In genomic region chr10:62264702-62265436, GRCh38 we compare ENCODE assay signal across 8 cellular contexts. TPM values are rescaled to one million over a fixed set of nuclear protein-coding genes. Genes with fewer than 3 reads are reported as not detected.
A peak's percentile ranks its signal among the peaks of the same experiment; 100 is the strongest.
DNase-seq lines count a peak whose midpoint lies in the region; ATAC-seq and TF ChIP-seq lines count a peak whose summit lies in the region.

No MANE protein-coding gene starts in this region.

- ATAC-seq in GM21723 (IDR thresholded peaks at IDR 0.05; ENCODE audit: unreplicated experiment) = peak; percentile 58

- H3K4me3 ChIP-seq in liver (ENCODE audit: low read depth in 1 of 3, low read length in 3 of 3) = no peak overlapping the region

- H3K9me3 ChIP-seq in liver (ENCODE audit: control insufficient read depth in 4 of 4, low read length in 3 of 4) = no peaks in the 10 kb centered on the region

- H3K27ac ChIP-seq in liver (ENCODE audit: low read depth in 1 of 2, low read length in 2 of 2) = no peak overlapping the region

- WGBS in liver = 24% methylated on average over 1 of the region's 1 CpG

- no peak overlapping the region for H3K9ac ChIP-seq in liver (ENCODE audit: low read depth in 1 of 2, low read length in 2 of 2)

- peak; percentile 52 for TF ChIP-seq CTCF in liver (IDR thresholded peaks at IDR 0.05; ENCODE audit: low read depth, low read length, missing input control)

- H3K36me3 ChIP-seq in liver (ENCODE audit: control insufficient read depth in 4 of 4, insufficient read depth in 3 of 4, low read depth in 1 of 4, low read length in 3 of 4) = no peaks in the 10 kb centered on the region

- no peaks in the 10 kb centered on the region for H3K27me3 ChIP-seq in liver (ENCODE audit: control insufficient read depth in 4 of 4, insufficient read depth in 4 of 4, low read length in 3 of 4)

- DNase-seq in DMS53 treated with DMSO at 0.1 percent for 48 hours (lab: John Stamatoyannopoulos, UW; ENCODE audit: unreplicated experiment) = peak; percentile 51
- peak; percentile 10 for DNase-seq in NCI-H2196 treated with DMSO at 0.1 percent for 48 hours (lab: John Stamatoyannopoulos, UW; ENCODE audit: unreplicated experiment)
- peak; percentile 69 for DNase-seq in cerebellar cortex (ENCODE audit: low spot score)
- DNase-seq in stimulated activated CD4-positive, alpha-beta T cell treated with anti-CD3 and anti-CD28 coated beads, Interleukin-1b, Interleukin-23, amount 100 ng/mL, for 48 hours = no peak
- no peak for DNase-seq in activated CD8-positive, alpha-beta memory T cell treated with anti-CD3 and anti-CD28 coated beads, Interleukin-2, amount 50 U/mL, for 4 hours
- no peak for DNase-seq in T-helper 9 cell

- H3K4me1 ChIP-seq in liver (ENCODE audit: control insufficient read depth in 4 of 4, insufficient read depth in 4 of 4, low read length in 3 of 4) = peaks cover 4 to 15% (median 9%) of the 10 kb centered on the region in 4 donors

- peak; percentile 48 to 69 for TF ChIP-seq RAD21 in liver (IDR thresholded peaks at IDR 0.05)

TF ChIP-seq in liver, 16 proteins besides CTCF, POLR2A, EP300 and RAD21:
- no peak for TF ChIP-seq JUND (IDR thresholded peaks at IDR 0.05)
- no peak for TF ChIP-seq MAX (IDR thresholded peaks at IDR 0.05)
- TF ChIP-seq RXRA (IDR thresholded peaks at IDR 0.05) = no peak
- TF ChIP-seq YY1 (IDR thresholded peaks at IDR 0.05) = no peak
- no peak for TF ChIP-seq GABPA (IDR thresholded peaks at IDR 0.05 in 1 of 2, conservative IDR thresholded peaks at IDR 0.05 in 1 of 2)
- TF ChIP-seq HNF4G (IDR thresholded peaks at IDR 0.05) = no peak
- no peak for TF ChIP-seq FOXA1 (IDR thresholded peaks at IDR 0.05)

RNA-seq across cellular contexts. Expression of gene RTKN2, which starts 3.8 kb away (rescaled TPM):
- under 1 TPM; 0.17 to 0.93 TPM for total RNA-seq in liver
- under 1 TPM in 1 of 2 donors, not detected in 1; 0.05 TPM for polyA plus RNA-seq in liver

Comparison
In these comparisons a context has a peak if more than half of its experiments do, and no peak if none do; other contexts are left out.
1. DNase-seq: peak in DMS53 treated with DMSO at 0.1 percent for 48 hours (single experiment), NCI-H2196 treated with DMSO at 0.1 percent for 48 hours (single experiment) and cerebellar cortex (single experiment); none in stimulated activated CD4-positive, alpha-beta T cell treated with anti-CD3 and anti-CD28 coated beads, Interleukin-1b, Interleukin-23, amount 100 ng/mL, for 48 hours (single experiment), activated CD8-positive, alpha-beta memory T cell treated with anti-CD3 and anti-CD28 coated beads, Interleukin-2, amount 50 U/mL, for 4 hours (single experiment) and T-helper 9 cell (single experiment).